ENCODE assay signal across 17 cellular contexts in the genomic region with DNA sequence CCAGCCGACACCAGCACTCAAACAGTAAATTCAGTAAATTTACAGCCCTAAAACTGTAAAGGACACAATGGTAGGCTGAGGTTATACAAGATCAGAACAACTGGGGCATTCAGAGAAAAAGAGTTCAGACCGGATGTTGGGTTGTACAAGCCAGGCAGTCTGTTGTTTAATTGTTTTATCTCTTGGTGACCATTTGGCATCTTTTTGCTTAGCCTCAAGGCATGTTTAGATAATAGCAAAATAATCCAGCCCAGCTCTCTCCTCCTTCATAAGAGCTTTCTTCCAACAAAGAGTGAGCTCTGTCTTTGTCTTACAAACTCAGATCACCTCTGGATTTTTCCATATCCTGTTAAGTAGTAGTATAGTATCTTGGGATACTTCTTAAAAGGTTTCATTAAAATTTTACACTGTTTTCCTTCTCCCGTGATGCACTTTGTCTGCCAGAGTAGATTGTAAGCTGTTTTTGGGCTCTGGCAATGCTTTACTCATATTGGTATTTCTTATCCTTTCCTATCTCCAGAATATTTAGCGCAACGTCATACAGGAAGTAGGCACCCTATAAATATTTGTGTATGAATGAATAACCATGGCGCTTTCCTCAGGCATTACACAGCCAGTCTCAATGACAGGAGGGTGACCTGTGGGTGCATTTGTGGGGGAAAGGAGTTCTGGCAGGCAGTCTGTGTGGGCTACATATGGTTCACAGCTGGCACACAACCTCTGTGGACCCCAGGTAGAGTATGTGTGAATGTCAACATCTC. TPM values are rescaled to one million over a fixed set of nuclear protein-coding genes. Genes with fewer than 3 reads are reported as not detected.
A peak's percentile ranks its signal among the peaks of the same experiment; 100 is the strongest.
DNase-seq lines count a peak whose midpoint lies in the region; ATAC-seq, FAIRE-seq and TF ChIP-seq lines count a peak whose summit lies in the region.
"Had no signal": no experiment of that assay in that cellular context is flagged by ENCODE, and none has a peak within 500 bp of the region (broad histone marks: within the 10 kb centered on the region; RNA-seq: fewer than 3 reads in every experiment).

No MANE protein-coding gene starts in this region.

- H3K36me3 Mint-ChIP-seq in naive thymus-derived CD4-positive, alpha-beta T cell: no peaks in the 10 kb centered on the region
- H3K36me3 Mint-ChIP-seq: activated naive CD8-positive, alpha-beta T cell treated with anti-CD3 and anti-CD28 coated beads for 36 hours had no signal

- DNase-seq in COLO829 (ENCODE audit: low spot score) (peak; percentile 95), HCEC 1CT (peak; percentile 76), lower lobe of right lung (no peak), urothelium cell line (ENCODE audit: low spot score) (no peak)
- no peak for DNase-seq in naive thymus-derived CD4-positive, alpha-beta T cell
- DNase-seq: activated CD4-positive, alpha-beta T cell treated with anti-CD3 and anti-CD28 coated beads for 1 hour; activated naive CD8-positive, alpha-beta T cell treated with anti-CD3 and anti-CD28 coated beads for 36 hours; central memory CD4-positive, alpha-beta T cell; glutamatergic neuron; islet precursor cell; stimulated activated CD4-positive, alpha-beta T cell treated with anti-CD3 and anti-CD28 coated beads, Interleukin-2, amount 100 ng/mL, for 48 hours had no signal

- no peak overlapping the region for H3K27ac Mint-ChIP-seq in naive thymus-derived CD4-positive, alpha-beta T cell
- H3K27ac Mint-ChIP-seq: activated naive CD8-positive, alpha-beta T cell treated with anti-CD3 and anti-CD28 coated beads for 36 hours had no signal

- H3K4me1 Mint-ChIP-seq in naive thymus-derived CD4-positive, alpha-beta T cell: peaks cover 0 to 2% (median 0%) of the 10 kb centered on the region in 7 donors

- no peaks in the 10 kb centered on the region for H3K9me3 ChIP-seq in lower lobe of right lung
- no peaks in the 10 kb centered on the region for H3K9me3 ChIP-seq in naive thymus-derived CD4-positive, alpha-beta T cell (ENCODE audit: control insufficient read depth in 2 of 3, low read length in 3 of 3)
- H3K9me3 ChIP-seq: right atrium auricular region had no signal

- H3K4me3 Mint-ChIP-seq in naive thymus-derived CD4-positive, alpha-beta T cell: no peak overlapping the region
- H3K4me3 Mint-ChIP-seq: activated naive CD8-positive, alpha-beta T cell treated with anti-CD3 and anti-CD28 coated beads for 36 hours had no signal

- no peak for TF ChIP-seq CTCF in lower lobe of right lung (IDR thresholded peaks at IDR 0.05)

- H3K27me3 Mint-ChIP-seq in naive thymus-derived CD4-positive, alpha-beta T cell: peaks cover 0 to 19% (median 0%) of the 10 kb centered on the region in 5 donors

- H3K27ac ChIP-seq in lower lobe of right lung: peak overlapping the region; percentile 22
- no peak overlapping the region for H3K27ac ChIP-seq in naive thymus-derived CD4-positive, alpha-beta T cell (ENCODE audit: low read depth, low read length)
- H3K27ac ChIP-seq: right atrium auricular region, tibial nerve had no signal

- POLR2A ChIA-PET in naive thymus-derived CD4-positive, alpha-beta T cell (lab: Charles Lee): no interaction called here

- intact Hi-C loops in lower lobe of right lung (cut with DNase I): no loop called here
- intact Hi-C loops in naive thymus-derived CD4-positive, alpha-beta T cell (cut with micrococcal nuclease): no loop called here

- ATAC-seq in SK-N-SH treated with all-trans-retinoic acid at 6 μM for 48 hours: peak; percentile 54
- ATAC-seq in lower lobe of right lung: no peak
- ATAC-seq in naive thymus-derived CD4-positive, alpha-beta T cell: no peak
- no peak for ATAC-seq in HG02610 (IDR thresholded peaks at IDR 0.05; ENCODE audit: unreplicated experiment)
- no peak for ATAC-seq in HG03139 (IDR thresholded peaks at IDR 0.05; ENCODE audit: unreplicated experiment)

- CTCF ChIA-PET in naive thymus-derived CD4-positive, alpha-beta T cell (lab: Charles Lee): no interaction called here

- no peaks in the 10 kb centered on the region for H3K27me3 ChIP-seq in lower lobe of right lung (ENCODE audit: low read depth)
- peaks cover 3 to 5% of the 10 kb centered on the region in 2 donors for H3K27me3 ChIP-seq in naive thymus-derived CD4-positive, alpha-beta T cell (ENCODE audit: control insufficient read depth in 2 of 2, insufficient read depth in 2 of 2, low read length in 2 of 2)
- H3K27me3 ChIP-seq: BLaER1 treated with 17β-estradiol and CSF1 and Interleukin-3, amounts not matched to agents 10 nM and 100 nM; right atrium auricular region; tibial nerve had no signal

- FAIRE-seq in urothelium cell line (lab: Jason Lieb, UNC): no peak

- no peaks in the 10 kb centered on the region for H3K36me3 ChIP-seq in lower lobe of right lung
- no peaks in the 10 kb centered on the region for H3K36me3 ChIP-seq in naive thymus-derived CD4-positive, alpha-beta T cell (ENCODE audit: control insufficient read depth in 2 of 3, insufficient read depth in 3 of 3, low read length in 3 of 3)
- H3K36me3 ChIP-seq: BLaER1 treated with 17β-estradiol and CSF1 and Interleukin-3, amounts not matched to agents 10 nM and 100 nM; right atrium auricular region; tibial nerve had no signal

- H3K9me3 Mint-ChIP-seq in naive thymus-derived CD4-positive, alpha-beta T cell: peaks cover 0 to 4% (median 0%) of the 10 kb centered on the region in 11 donors

- H3K4me3 ChIP-seq in lower lobe of right lung: no peak overlapping the region
- H3K4me3 ChIP-seq in naive thymus-derived CD4-positive, alpha-beta T cell (ENCODE audit: low read length): no peak overlapping the region
- H3K4me3 ChIP-seq: BLaER1 treated with 17β-estradiol and CSF1 and Interleukin-3, amounts not matched to agents 10 nM and 100 nM; right atrium auricular region; tibial nerve had no signal

- peaks cover 15% of the 10 kb centered on the region for H3K4me1 ChIP-seq in lower lobe of right lung
- H3K4me1 ChIP-seq in naive thymus-derived CD4-positive, alpha-beta T cell (ENCODE audit: control insufficient read depth in 2 of 2, insufficient read depth in 2 of 2, low read length in 2 of 2): no peaks in the 10 kb centered on the region
- H3K4me1 ChIP-seq: right atrium auricular region had no signal

TF ChIP-seq in SK-N-SH treated with all-trans-retinoic acid at 6 μM for 48 hours, 23 proteins besides CTCF, POLR2A, EP300 and RAD21:
- TF ChIP-seq, protein P1, sequence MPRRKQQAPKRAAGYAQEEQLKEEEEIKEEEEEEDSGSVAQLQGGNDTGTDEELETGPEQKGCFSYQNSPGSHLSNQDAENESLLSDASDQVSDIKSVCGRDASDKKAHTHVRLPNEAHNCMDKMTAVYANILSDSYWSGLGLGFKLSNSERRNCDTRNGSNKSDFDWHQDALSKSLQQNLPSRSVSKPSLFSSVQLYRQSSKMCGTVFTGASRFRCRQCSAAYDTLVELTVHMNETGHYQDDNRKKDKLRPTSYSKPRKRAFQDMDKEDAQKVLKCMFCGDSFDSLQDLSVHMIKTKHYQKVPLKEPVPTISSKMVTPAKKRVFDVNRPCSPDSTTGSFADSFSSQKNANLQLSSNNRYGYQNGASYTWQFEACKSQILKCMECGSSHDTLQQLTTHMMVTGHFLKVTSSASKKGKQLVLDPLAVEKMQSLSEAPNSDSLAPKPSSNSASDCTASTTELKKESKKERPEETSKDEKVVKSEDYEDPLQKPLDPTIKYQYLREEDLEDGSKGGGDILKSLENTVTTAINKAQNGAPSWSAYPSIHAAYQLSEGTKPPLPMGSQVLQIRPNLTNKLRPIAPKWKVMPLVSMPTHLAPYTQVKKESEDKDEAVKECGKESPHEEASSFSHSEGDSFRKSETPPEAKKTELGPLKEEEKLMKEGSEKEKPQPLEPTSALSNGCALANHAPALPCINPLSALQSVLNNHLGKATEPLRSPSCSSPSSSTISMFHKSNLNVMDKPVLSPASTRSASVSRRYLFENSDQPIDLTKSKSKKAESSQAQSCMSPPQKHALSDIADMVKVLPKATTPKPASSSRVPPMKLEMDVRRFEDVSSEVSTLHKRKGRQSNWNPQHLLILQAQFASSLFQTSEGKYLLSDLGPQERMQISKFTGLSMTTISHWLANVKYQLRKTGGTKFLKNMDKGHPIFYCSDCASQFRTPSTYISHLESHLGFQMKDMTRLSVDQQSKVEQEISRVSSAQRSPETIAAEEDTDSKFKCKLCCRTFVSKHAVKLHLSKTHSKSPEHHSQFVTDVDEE (CRISPR knock-in tag; IDR thresholded peaks at IDR 0.05): peak; percentile 63; the same call in 1 of the 2 replicates
- TF ChIP-seq ZNF70 (CRISPR knock-in tag; IDR thresholded peaks at IDR 0.05) (peak; percentile 24; the same call in 1 of the 2 replicates), ZNF8 (CRISPR knock-in tag; IDR thresholded peaks at IDR 0.05) (no peak), RARB (CRISPR knock-in tag; IDR thresholded peaks at IDR 0.05) (no peak), ESRRG (CRISPR knock-in tag; IDR thresholded peaks at IDR 0.05) (no peak), TCF4 (CRISPR knock-in tag; IDR thresholded peaks at IDR 0.05; ENCODE audit: borderline replicate concordance) (peak; percentile 73; the same call in 1 of the 2 replicates)
- TF ChIP-seq, protein P2, sequence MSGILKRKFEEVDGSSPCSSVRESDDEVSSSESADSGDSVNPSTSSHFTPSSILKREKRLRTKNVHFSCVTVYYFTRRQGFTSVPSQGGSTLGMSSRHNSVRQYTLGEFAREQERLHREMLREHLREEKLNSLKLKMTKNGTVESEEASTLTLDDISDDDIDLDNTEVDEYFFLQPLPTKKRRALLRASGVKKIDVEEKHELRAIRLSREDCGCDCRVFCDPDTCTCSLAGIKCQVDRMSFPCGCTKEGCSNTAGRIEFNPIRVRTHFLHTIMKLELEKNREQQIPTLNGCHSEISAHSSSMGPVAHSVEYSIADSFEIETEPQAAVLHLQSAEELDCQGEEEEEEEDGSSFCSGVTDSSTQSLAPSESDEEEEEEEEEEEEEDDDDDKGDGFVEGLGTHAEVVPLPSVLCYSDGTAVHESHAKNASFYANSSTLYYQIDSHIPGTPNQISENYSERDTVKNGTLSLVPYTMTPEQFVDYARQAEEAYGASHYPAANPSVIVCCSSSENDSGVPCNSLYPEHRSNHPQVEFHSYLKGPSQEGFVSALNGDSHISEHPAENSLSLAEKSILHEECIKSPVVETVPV (CRISPR knock-in tag; IDR thresholded peaks at IDR 0.05): no peak

RNA-seq across cellular contexts. Expression of a gene that starts 35.7 kb away (rescaled TPM):
- total RNA-seq in lower lobe of right lung: 21.9 TPM
- 10 to 100 TPM in 4 of 5 experiments, 1 to 10 TPM in 1; 8.9 to 10.9 (median 10.3) TPM for total RNA-seq in naive thymus-derived CD4-positive, alpha-beta T cell
- polyA plus RNA-seq in naive thymus-derived CD4-positive, alpha-beta T cell: 1 to 10 TPM; 3.2 to 4.5 TPM

RNA-seq across cellular contexts. Expression of a gene that starts 58.4 kb away (rescaled TPM):
- total RNA-seq in lower lobe of right lung: 14.6 TPM
- 10 to 100 TPM in 1 of 5 experiments, 1 to 10 TPM in 4; 5.3 to 18.2 (median 8.0) TPM for total RNA-seq in naive thymus-derived CD4-positive, alpha-beta T cell
- 10 to 100 TPM; 18.0 to 26.1 TPM for polyA plus RNA-seq in naive thymus-derived CD4-positive, alpha-beta T cell

Comparison
In these comparisons a context has a peak if more than half of its experiments do, and no peak if none do; other contexts are left out.
1. DNase-seq: peak in COLO829 (single experiment) and HCEC 1CT (single experiment); none in lower lobe of right lung (single experiment), naive thymus-derived CD4-positive, alpha-beta T cell (0 of 9) and urothelium cell line (single experiment).